Comparison of ENCODE assay signal across 10 cellular contexts in the genomic region with DNA sequence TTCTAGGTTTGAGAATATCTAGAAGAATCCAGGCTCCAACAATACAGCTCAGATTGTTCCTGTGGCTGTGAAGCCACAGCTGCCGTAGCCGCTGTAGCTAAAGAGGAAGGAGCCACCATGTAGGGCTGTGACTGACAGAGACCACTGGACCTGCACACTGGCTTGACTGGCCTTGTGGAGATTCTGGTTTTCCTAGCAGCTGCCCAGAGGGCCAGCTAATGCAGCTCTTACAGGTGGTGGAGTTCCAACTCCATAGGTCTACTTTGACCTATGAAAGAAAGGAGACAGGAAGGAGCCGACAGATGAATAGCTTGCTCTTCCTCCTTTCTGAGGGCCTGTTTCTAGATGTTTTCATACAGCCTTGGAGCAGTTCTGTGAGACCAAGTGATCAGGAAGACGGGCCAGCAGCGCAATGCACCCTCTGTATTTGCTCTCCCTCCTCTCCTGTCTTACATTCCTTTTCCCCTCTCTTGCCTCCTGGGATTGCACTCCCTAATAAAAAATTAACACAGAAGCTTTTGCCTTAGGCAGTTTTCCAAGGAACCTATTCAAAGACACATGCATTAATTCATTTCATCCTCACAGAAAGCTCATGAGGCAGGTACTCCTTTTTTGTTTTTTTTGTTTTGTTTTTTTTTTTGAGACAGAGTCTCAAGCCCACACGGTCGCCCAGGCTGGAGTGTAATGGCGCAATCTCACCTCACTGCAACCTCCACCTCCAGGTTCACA. TPM values are rescaled to one million over a fixed set of nuclear protein-coding genes. Genes with fewer than 3 reads are reported as not detected.
DNase-seq lines count a peak whose midpoint lies in the region; ATAC-seq and TF ChIP-seq lines count a peak whose summit lies in the region.
"Had no signal": no experiment of that assay in that cellular context is flagged by ENCODE, and none has a peak within 500 bp of the region (broad histone marks: within the 10 kb centered on the region; RNA-seq: fewer than 3 reads in every experiment).

No MANE protein-coding gene starts in this region.

- H3K27me3 ChIP-seq in WERI-Rb-1 (ENCODE audit: insufficient read depth, low read depth, severe bottlenecking) = no peaks in the 10 kb centered on the region

- peak; percentile 63 for ATAC-seq in GM19452 (IDR thresholded peaks at IDR 0.05; ENCODE audit: unreplicated experiment)
- peak; percentile 51 for ATAC-seq in HG03196 (IDR thresholded peaks at IDR 0.05; ENCODE audit: unreplicated experiment)
- peak; percentile 76 for ATAC-seq in activated CD8-positive, alpha-beta memory T cell treated with anti-CD3 and anti-CD28 coated beads, Interleukin-2, amount 10 ng/mL, durations not matched to agents 7 days and 5 days

- H3K27me3 Mint-ChIP-seq in CD14-positive monocyte (ENCODE audit: low read depth in 3 of 3) (peaks cover 0 to 3% (median 2%) of the 10 kb centered on the region in 3 donors), HFFc6 (ENCODE audit: insufficient read depth) (peaks cover 28% of the 10 kb centered on the region)
- no peaks in the 10 kb centered on the region for H3K27me3 Mint-ChIP-seq in activated CD8-positive, alpha-beta memory T cell treated with anti-CD3 and anti-CD28 coated beads, Interleukin-2, amount 10 ng/mL, durations not matched to agents 7 days and 5 days

- H3K27ac Mint-ChIP-seq in CD14-positive monocyte (peak overlapping the region in 3 of 7 donors; percentile 31 to 71 (median 64)), HFFc6 (no peak overlapping the region)
- H3K27ac Mint-ChIP-seq in activated CD8-positive, alpha-beta memory T cell treated with anti-CD3 and anti-CD28 coated beads, Interleukin-2, amount 10 ng/mL, durations not matched to agents 7 days and 5 days = peak overlapping the region; percentile 99

- DNase-seq in CD14-positive monocyte (ENCODE audit: low spot score) = no peak
- DNase-seq in activated CD8-positive, alpha-beta memory T cell treated with anti-CD3 and anti-CD28 coated beads, Interleukin-2, amount 10 ng/mL, durations not matched to agents 7 days and 5 days = peak; percentile 66
- DNase-seq in HFFc6 = no peak
- no peak for DNase-seq in WERI-Rb-1
- DNase-seq in NCI-H82 treated with DMSO at 0.1 percent for 48 hours (lab: John Stamatoyannopoulos, UW; ENCODE audit: unreplicated experiment) = no peak
- no peak for DNase-seq in GM10248 (ENCODE audit: extremely low spot score)
- DNase-seq: dorsolateral prefrontal cortex, T1000 had no signal

- H3K4me3 ChIP-seq in WERI-Rb-1 (ENCODE audit: low read depth, low read length) = no peak overlapping the region
- H3K4me3 ChIP-seq: dorsolateral prefrontal cortex had no signal

- H3K4me1 Mint-ChIP-seq in CD14-positive monocyte (peaks cover 19% of the 10 kb centered on the region), HFFc6 (ENCODE audit: low read depth) (no peaks in the 10 kb centered on the region)
- H3K4me1 Mint-ChIP-seq in activated CD8-positive, alpha-beta memory T cell treated with anti-CD3 and anti-CD28 coated beads, Interleukin-2, amount 10 ng/mL, durations not matched to agents 7 days and 5 days = peaks cover 51% of the 10 kb centered on the region

- POLR2A ChIA-PET in GM10248 (lab: Yijun Ruan, JAX) = interaction anchor here (0.5 kb wide), 1 partner anchor 10 kb away, joined by 3 read pairs; no protein-coding TSS in a partner anchor

- CTCF ChIA-PET in activated CD8-positive, alpha-beta memory T cell treated with anti-CD3 and anti-CD28 coated beads, Interleukin-2, amount 10 ng/mL, durations not matched to agents 7 days and 5 days (lab: Charles Lee) = interaction anchor here (0.9 to 3.2 kb wide), 10 partner anchors 10 to 55 kb away, joined by 3 to 29 read pairs (median 7); a partner anchor contains a TSS
- CTCF ChIA-PET in GM10248 (lab: Yijun Ruan, JAX) = interaction anchor here (0.8 to 3.3 kb wide), 10 partner anchors 9 to 54 kb away, joined by 3 to 24 read pairs (median 4); no protein-coding TSS in a partner anchor

- no peaks in the 10 kb centered on the region for H3K36me3 Mint-ChIP-seq in CD14-positive monocyte
- H3K36me3 Mint-ChIP-seq in activated CD8-positive, alpha-beta memory T cell treated with anti-CD3 and anti-CD28 coated beads, Interleukin-2, amount 10 ng/mL, durations not matched to agents 7 days and 5 days = peaks cover 19% of the 10 kb centered on the region
- no peaks in the 10 kb centered on the region for H3K36me3 Mint-ChIP-seq in HFFc6 (ENCODE audit: low read depth)

- no peaks in the 10 kb centered on the region for H3K9me3 Mint-ChIP-seq in CD14-positive monocyte
- no peaks in the 10 kb centered on the region for H3K9me3 Mint-ChIP-seq in activated CD8-positive, alpha-beta memory T cell treated with anti-CD3 and anti-CD28 coated beads, Interleukin-2, amount 10 ng/mL, durations not matched to agents 7 days and 5 days (ENCODE audit: low read depth)
- no peaks in the 10 kb centered on the region for H3K9me3 Mint-ChIP-seq in HFFc6

- no peak overlapping the region for H3K27ac ChIP-seq in WERI-Rb-1
- H3K27ac ChIP-seq: dorsolateral prefrontal cortex had no signal

- H3K36me3 ChIP-seq in WERI-Rb-1 = no peaks in the 10 kb centered on the region

- H3K4me3 Mint-ChIP-seq in CD14-positive monocyte (peak overlapping the region; percentile 57 to 82), HFFc6 (no peak overlapping the region)
- H3K4me3 Mint-ChIP-seq in activated CD8-positive, alpha-beta memory T cell treated with anti-CD3 and anti-CD28 coated beads, Interleukin-2, amount 10 ng/mL, durations not matched to agents 7 days and 5 days = no peak overlapping the region

- TF ChIP-seq CTCF in CD14-positive monocyte (IDR thresholded peaks at IDR 0.05) (no peak), HFFc6 (IDR thresholded peaks at IDR 0.05) (no peak), WERI-Rb-1 (IDR thresholded peaks at IDR 0.05; ENCODE audit: low read depth, low read length) (no peak), GM10248 (IDR thresholded peaks at IDR 0.05; ENCODE audit: control extremely low read depth, extremely low read depth, low read depth, missing control alignments) (no peak)

- intact Hi-C loops in CD14-positive monocyte (cut with micrococcal nuclease) = no loop called here

- H3K9me3 ChIP-seq in WERI-Rb-1 (ENCODE audit: severe bottlenecking) = no peaks in the 10 kb centered on the region

RNA-seq across cellular contexts. Expression of a gene that starts 51.8 kb away (rescaled TPM):
- polyA plus RNA-seq in CD14-positive monocyte = 1 to 10 TPM; 1.7 to 2.2 TPM
- 10 to 100 TPM; 47.0 to 73.6 TPM for total RNA-seq in activated CD8-positive, alpha-beta memory T cell treated with anti-CD3 and anti-CD28 coated beads, Interleukin-2, amount 10 ng/mL, durations not matched to agents 7 days and 5 days
- total RNA-seq in HFFc6 (2021; fragmentation: NEBNext Ultra II Directional; extraction: Animal tissue kit (Norgen Biotek cat#: 25700)) = under 1 TPM; 0.17 to 0.35 (median 0.19) TPM

Comparison
In these comparisons a context has a peak if more than half of its experiments do, and no peak if none do; other contexts are left out.
1. H3K4me3 Mint-ChIP-seq: peak in CD14-positive monocyte (2 of 2); none in activated CD8-positive, alpha-beta memory T cell treated with anti-CD3 and anti-CD28 coated beads, Interleukin-2, amount 10 ng/mL, durations not matched to agents 7 days and 5 days (single experiment) and HFFc6 (single experiment).
2. RNA of a gene that starts 51.8 kb away (total RNA-seq): 47.0 to 73.6 TPM in activated CD8-positive, alpha-beta memory T cell treated with anti-CD3 and anti-CD28 coated beads, Interleukin-2, amount 10 ng/mL, durations not matched to agents 7 days and 5 days; 0.17 to 0.35 TPM in HFFc6; every median in the first group is over 10 times any median in the second.
3. Peak in every context shown above with its lines, with median percentiles within 50 percentile points of each other: ATAC-seq.